Comparison of ENCODE assay signal across 1 cellular context in the genomic region with DNA sequence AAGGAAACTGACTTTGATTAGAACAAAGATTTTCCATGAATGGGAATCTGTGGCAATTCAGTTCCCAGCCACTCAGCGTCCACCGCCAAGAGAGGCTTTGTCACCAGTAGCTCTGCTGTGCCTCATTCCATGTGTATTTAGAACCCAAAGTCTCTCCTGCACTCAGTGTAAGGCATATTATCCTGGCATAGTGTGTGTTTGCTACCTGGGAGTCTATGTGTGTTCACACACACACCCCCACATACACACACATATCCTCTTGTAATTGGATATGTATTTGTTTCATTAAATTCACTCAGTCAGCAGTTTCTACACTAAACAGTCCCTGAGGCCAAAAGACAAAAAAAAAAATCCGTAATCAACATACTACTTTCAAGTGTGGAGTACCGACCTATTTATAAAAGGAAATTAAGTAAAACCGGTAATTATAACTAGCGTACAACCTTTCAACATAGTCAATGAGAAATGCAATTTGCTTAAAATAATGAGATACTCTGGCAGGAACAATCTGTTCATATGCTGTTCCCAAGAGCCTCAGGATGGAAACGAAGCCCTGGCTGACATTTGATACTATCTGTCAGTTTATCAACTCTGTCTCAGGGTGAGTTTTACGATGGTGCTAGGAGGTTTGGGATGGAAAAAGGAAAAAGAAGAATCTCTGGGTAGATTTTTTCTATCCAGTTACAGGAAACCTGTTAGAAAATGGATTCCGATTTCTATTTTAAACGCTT.
TF ChIP-seq lines count a peak whose summit lies in the region.

No MANE protein-coding gene starts in this region.

TF ChIP-seq in H1, 55 proteins besides CTCF, POLR2A, EP300 and RAD21:
- TF ChIP-seq, protein P1, sequence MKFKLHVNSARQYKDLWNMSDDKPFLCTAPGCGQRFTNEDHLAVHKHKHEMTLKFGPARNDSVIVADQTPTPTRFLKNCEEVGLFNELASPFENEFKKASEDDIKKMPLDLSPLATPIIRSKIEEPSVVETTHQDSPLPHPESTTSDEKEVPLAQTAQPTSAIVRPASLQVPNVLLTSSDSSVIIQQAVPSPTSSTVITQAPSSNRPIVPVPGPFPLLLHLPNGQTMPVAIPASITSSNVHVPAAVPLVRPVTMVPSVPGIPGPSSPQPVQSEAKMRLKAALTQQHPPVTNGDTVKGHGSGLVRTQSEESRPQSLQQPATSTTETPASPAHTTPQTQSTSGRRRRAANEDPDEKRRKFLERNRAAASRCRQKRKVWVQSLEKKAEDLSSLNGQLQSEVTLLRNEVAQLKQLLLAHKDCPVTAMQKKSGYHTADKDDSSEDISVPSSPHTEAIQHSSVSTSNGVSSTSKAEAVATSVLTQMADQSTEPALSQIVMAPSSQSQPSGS (IDR thresholded peaks at IDR 0.05; ENCODE audit: low read length) = no peak
- peak; percentile 63; the same call in 1 of the 2 replicates for TF ChIP-seq MAFK (IDR thresholded peaks at IDR 0.05; ENCODE audit: low read depth, low read length)
- no peak for TF ChIP-seq TAF1 (IDR thresholded peaks at IDR 0.05; ENCODE audit: low read depth, low read length)
- no peak for TF ChIP-seq CBX8 (IDR thresholded peaks at IDR 0.05; ENCODE audit: borderline replicate concordance, low read depth, low read length)
- TF ChIP-seq NRF1 (IDR thresholded peaks at IDR 0.05; ENCODE audit: low read depth, low read length) = no peak
- no peak for TF ChIP-seq CEBPB (IDR thresholded peaks at IDR 0.05; ENCODE audit: low read depth, low read length)
- TF ChIP-seq, protein P2, sequence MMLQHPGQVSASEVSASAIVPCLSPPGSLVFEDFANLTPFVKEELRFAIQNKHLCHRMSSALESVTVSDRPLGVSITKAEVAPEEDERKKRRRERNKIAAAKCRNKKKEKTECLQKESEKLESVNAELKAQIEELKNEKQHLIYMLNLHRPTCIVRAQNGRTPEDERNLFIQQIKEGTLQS (IDR thresholded peaks at IDR 0.05; ENCODE audit: insufficient read depth, low read depth, low read length) = no peak
